Comparison of ENCODE assay signal across 8 cellular contexts in the genomic region with DNA sequence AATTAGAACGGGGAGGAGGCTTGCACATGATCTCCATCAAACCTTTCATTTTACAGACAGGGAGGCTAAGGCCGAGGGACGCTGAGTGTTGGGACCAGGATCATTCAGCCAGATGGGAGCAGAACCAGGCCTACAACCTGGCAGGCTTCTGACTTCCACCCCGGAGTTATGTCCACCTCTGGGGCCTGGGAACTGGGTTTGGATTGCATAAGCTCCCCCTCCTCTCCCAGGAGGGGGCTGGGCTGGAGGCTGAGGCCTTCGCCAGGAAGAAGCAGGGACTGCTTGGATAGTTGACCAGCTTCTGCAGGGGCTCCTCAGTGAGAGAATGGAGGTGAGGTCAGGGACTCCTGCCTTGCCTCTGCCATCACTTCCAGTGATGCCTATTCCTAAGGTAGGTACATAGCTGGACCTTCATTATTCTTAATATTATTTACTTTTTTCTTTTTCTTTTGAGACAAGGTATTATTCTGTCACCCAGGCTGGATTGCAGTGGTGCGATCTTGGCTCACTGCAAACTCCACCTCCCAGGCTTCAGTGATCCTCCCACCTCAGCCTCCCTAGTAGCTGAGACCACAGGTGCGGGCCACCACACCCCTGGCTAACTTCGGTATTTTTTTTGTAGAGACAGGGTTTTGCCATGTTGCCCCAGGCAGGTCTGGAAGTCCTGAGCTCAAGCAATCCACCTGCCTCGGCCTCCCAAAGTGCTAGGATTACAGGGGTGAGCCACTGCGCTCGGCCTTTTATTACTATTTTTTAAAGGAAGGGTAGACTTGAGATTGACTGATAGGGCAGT. TPM values are rescaled to one million over a fixed set of nuclear protein-coding genes. Genes with fewer than 3 reads are reported as not detected.
DNase-seq lines count a peak whose midpoint lies in the region; TF ChIP-seq lines count a peak whose summit lies in the region.

No MANE protein-coding gene starts in this region.

- H3K27me3 ChIP-seq in duodenal mucosa (ENCODE audit: control insufficient read depth in 1 of 2, insufficient read depth in 2 of 2, low read length in 2 of 2): no peaks in the 10 kb centered on the region

- no peak overlapping the region for H3K9ac ChIP-seq in duodenal mucosa (ENCODE audit: low read depth in 1 of 2, low read length in 2 of 2)

- no peak for TF ChIP-seq POLR2A in erythroblast (IDR thresholded peaks at IDR 0.05; ENCODE audit: low read length)

- H3K4me3 ChIP-seq in duodenal mucosa (ENCODE audit: low read depth in 1 of 2, low read length in 2 of 2): peak overlapping the region; percentile 67 to 71

- DNase-seq in NCI-H1417 (lab: John Stamatoyannopoulos, UW): peak in 2 of 3 experiments; percentile 63 to 68
- no peak for DNase-seq in NCI-H1417 treated with DMSO at 0.1 percent for 48 hours (lab: John Stamatoyannopoulos, UW)
- peak; percentile 15 for DNase-seq in NCI-H510A treated with DMSO at 0.1 percent for 48 hours (lab: John Stamatoyannopoulos, UW)
- DNase-seq in renal cortical epithelial cell (ENCODE audit: low read depth): peak; percentile 63
- no peak for DNase-seq in erythroblast (lab: John Stamatoyannopoulos, UW)
- no peak for DNase-seq in T1000 (lab: John Stamatoyannopoulos, UW)
- no peak for DNase-seq in KBM-7

- peaks cover 3 to 9% of the 10 kb centered on the region in 2 donors for H3K4me1 ChIP-seq in duodenal mucosa (ENCODE audit: control insufficient read depth in 1 of 2, insufficient read depth in 2 of 2, low read length in 2 of 2)

- no peak overlapping the region for H3K27ac ChIP-seq in duodenal mucosa (ENCODE audit: low read depth, low read length)

- H3K36me3 ChIP-seq in duodenal mucosa (ENCODE audit: control insufficient read depth in 1 of 2, insufficient read depth in 2 of 2, low read length in 2 of 2): no peaks in the 10 kb centered on the region

- no peaks in the 10 kb centered on the region for H3K9me3 ChIP-seq in duodenal mucosa (ENCODE audit: control insufficient read depth in 1 of 2, low read length in 2 of 2)

- in situ Hi-C loops in KBM-7 (cut with MboI; ENCODE audit: low pct_unique_long_range_greater_than_20kb, low sequenced_read_pairs): no loop called here

RNA-seq across cellular contexts. Expression of a gene that starts 1.3 kb away (rescaled TPM):
- 88.0 and 105 TPM in 2 replicates for total RNA-seq in renal cortical epithelial cell

Comparison
In these comparisons a context has a peak if more than half of its experiments do, and no peak if none do; other contexts are left out.
1. DNase-seq: peak in NCI-H1417 (2 of 3), NCI-H510A treated with DMSO at 0.1 percent for 48 hours (single experiment) and renal cortical epithelial cell (single experiment); none in NCI-H1417 treated with DMSO at 0.1 percent for 48 hours (single experiment), erythroblast (0 of 2), T1000 (single experiment) and KBM-7 (single experiment).